19 cellular contexts compared by ENCODE assay signal in the genomic region with DNA sequence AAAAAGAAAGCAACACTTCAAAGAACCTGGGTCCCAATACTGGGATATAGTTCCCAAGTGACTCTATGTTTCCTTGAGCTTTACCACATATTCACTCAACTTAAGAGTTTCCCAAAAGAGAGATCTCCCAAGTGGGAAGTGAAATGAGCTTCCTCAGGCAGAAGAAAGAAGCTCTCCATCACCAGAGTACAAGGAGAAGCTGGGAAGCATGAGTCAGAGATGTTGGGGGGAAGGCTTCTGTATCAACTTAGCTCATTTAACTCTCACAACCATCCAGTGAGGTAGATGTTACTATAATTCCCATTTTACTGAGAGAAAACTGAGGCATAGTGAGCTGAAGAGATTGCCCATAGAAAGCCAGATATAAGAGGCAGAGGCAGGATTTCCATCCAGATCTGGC. TPM values are rescaled to one million over a fixed set of nuclear protein-coding genes. Genes with fewer than 3 reads are reported as not detected.
"Had no signal": no experiment of that assay in that cellular context is flagged by ENCODE, and none has a peak within 500 bp of the region (broad histone marks: within the 10 kb centered on the region; RNA-seq: fewer than 3 reads in every experiment).

No MANE protein-coding gene starts in this region.

- H3K36me3 ChIP-seq: esophagus muscularis mucosa, gastrocnemius medialis, right atrium auricular region, tibial artery, vagina had no signal

- H3K4me1 ChIP-seq: esophagus muscularis mucosa, gastrocnemius medialis, right atrium auricular region, tibial artery, vagina had no signal

- DNase-seq: activated CD4-positive, alpha-beta T cell treated with anti-CD3 and anti-CD28 coated beads, Interleukin-2, amount 50 U/mL, for 1 hour; activated CD4-positive, CD25-positive, alpha-beta regulatory T cell; activated naive CD4-positive, alpha-beta T cell treated with anti-CD3 and anti-CD28 coated beads, Interleukin-2, amount 10 ng/mL, durations not matched to agents 7 days and 5 days; amniotic stem cell; dorsolateral prefrontal cortex; gastrocnemius medialis; kidney glomerular epithelial cell; small intestine; T-helper 2 cell; tibial artery had no signal

- H3K4me1 Mint-ChIP-seq: activated naive CD4-positive, alpha-beta T cell treated with anti-CD3 and anti-CD28 coated beads, Interleukin-2, amount 10 ng/mL, durations not matched to agents 7 days and 5 days; stimulated activated effector memory CD8-positive, alpha-beta T cell treated with anti-CD3 and anti-CD28 coated beads, Interleukin-12 subunit alpha, Interleukin-12 subunit beta, amount 100 ng/mL, for 72 hours had no signal

- H3K27me3 Mint-ChIP-seq: activated naive CD4-positive, alpha-beta T cell treated with anti-CD3 and anti-CD28 coated beads, Interleukin-2, amount 10 ng/mL, durations not matched to agents 7 days and 5 days had no signal

- H3K27ac ChIP-seq: dorsolateral prefrontal cortex, esophagus muscularis mucosa, gastrocnemius medialis, right atrium auricular region, tibial artery, vagina had no signal

- ATAC-seq: gastrocnemius medialis; stimulated activated effector memory CD8-positive, alpha-beta T cell treated with anti-CD3 and anti-CD28 coated beads, Interleukin-12 subunit alpha, Interleukin-12 subunit beta, amount 100 ng/mL, for 72 hours had no signal

- H3K9me3 ChIP-seq: esophagus muscularis mucosa, gastrocnemius medialis, right atrium auricular region, tibial artery, vagina had no signal

- H3K27ac Mint-ChIP-seq: activated naive CD4-positive, alpha-beta T cell treated with anti-CD3 and anti-CD28 coated beads, Interleukin-2, amount 10 ng/mL, durations not matched to agents 7 days and 5 days; activated T-helper 2 cell treated with anti-CD3 and anti-CD28 coated beads, Interferon-gamma antibody, Interleukin-2, Interleukin-4, amounts not matched to agents 10 μg/mL and 5 μg/mL and 100 μg/mL, durations not matched to agents 14 hours and 24 hours and 36 hours; stimulated activated effector memory CD8-positive, alpha-beta T cell treated with anti-CD3 and anti-CD28 coated beads, Interleukin-12 subunit alpha, Interleukin-12 subunit beta, amount 100 ng/mL, for 72 hours had no signal

- H3K4me3 Mint-ChIP-seq: activated naive CD4-positive, alpha-beta T cell treated with anti-CD3 and anti-CD28 coated beads, Interleukin-2, amount 10 ng/mL, durations not matched to agents 7 days and 5 days; stimulated activated effector memory CD8-positive, alpha-beta T cell treated with anti-CD3 and anti-CD28 coated beads, Interleukin-12 subunit alpha, Interleukin-12 subunit beta, amount 100 ng/mL, for 72 hours had no signal

- H3K27me3 ChIP-seq: dorsolateral prefrontal cortex, esophagus muscularis mucosa, gastrocnemius medialis, right atrium auricular region, tibial artery, vagina had no signal

- H3K9me3 Mint-ChIP-seq: activated naive CD4-positive, alpha-beta T cell treated with anti-CD3 and anti-CD28 coated beads, Interleukin-2, amount 10 ng/mL, durations not matched to agents 7 days and 5 days; activated T-helper 2 cell treated with anti-CD3 and anti-CD28 coated beads, Interferon-gamma antibody, Interleukin-2, Interleukin-4, amounts not matched to agents 10 μg/mL and 5 μg/mL and 100 μg/mL, durations not matched to agents 14 hours and 24 hours and 36 hours; stimulated activated effector memory CD8-positive, alpha-beta T cell treated with anti-CD3 and anti-CD28 coated beads, Interleukin-12 subunit alpha, Interleukin-12 subunit beta, amount 100 ng/mL, for 72 hours had no signal

- H3K36me3 Mint-ChIP-seq: activated naive CD4-positive, alpha-beta T cell treated with anti-CD3 and anti-CD28 coated beads, Interleukin-2, amount 10 ng/mL, durations not matched to agents 7 days and 5 days; stimulated activated effector memory CD8-positive, alpha-beta T cell treated with anti-CD3 and anti-CD28 coated beads, Interleukin-12 subunit alpha, Interleukin-12 subunit beta, amount 100 ng/mL, for 72 hours had no signal

- H3K4me3 ChIP-seq: dorsolateral prefrontal cortex, esophagus muscularis mucosa, gastrocnemius medialis, right atrium auricular region, tibial artery, vagina had no signal

RNA-seq across cellular contexts. Expression of a gene that starts 47.0 kb away (rescaled TPM):
- total RNA-seq: activated CD8-positive, alpha-beta memory T cell treated with anti-CD3 and anti-CD28 coated beads for 36 hours; activated T-helper 2 cell treated with anti-CD3 and anti-CD28 coated beads, Interferon-gamma antibody, Interleukin-2, Interleukin-4, amounts not matched to agents 10 μg/mL and 5 μg/mL and 100 μg/mL, durations not matched to agents 14 hours and 24 hours and 36 hours; chondrocyte; dorsolateral prefrontal cortex; esophagus muscularis mucosa; gastrocnemius medialis; lower leg skin; posterior vena cava; right atrium auricular region; vagina had no signal
- polyA plus RNA-seq: small intestine had no signal
